In the genomic region with DNA sequence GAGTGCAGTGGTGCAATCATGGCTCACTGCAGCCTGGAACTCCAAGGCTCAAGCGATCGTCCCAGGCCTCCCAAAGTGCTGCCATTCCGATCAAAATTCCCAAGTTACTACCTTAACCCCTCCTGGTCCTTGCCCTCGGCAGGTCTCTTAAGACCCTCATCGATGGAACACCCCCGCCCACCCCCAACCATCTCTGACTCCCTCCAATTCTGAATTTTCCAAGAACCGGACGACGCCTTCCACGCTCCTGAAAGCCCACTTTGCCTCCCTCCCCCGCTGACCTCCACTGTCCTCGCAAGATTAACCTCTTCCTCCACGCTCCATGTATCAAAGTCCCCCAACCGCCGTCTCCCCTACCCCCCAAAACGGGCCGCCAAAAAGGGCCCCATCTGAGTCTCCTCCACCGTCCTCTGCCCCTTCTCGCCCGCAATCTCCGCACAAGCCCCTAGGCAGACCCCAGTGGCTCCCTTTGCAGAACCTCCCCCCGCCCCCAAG, we compare ENCODE assay signal across 7 cellular contexts. TPM values are rescaled to one million over a fixed set of nuclear protein-coding genes. Genes with fewer than 3 reads are reported as not detected.
DNase-seq lines count a peak whose midpoint lies in the region; ATAC-seq and TF ChIP-seq lines count a peak whose summit lies in the region.

No MANE protein-coding gene starts in this region.

- no peaks in the 10 kb centered on the region for H3K27me3 Mint-ChIP-seq in activated T-helper 1 cell treated with anti-CD3 and anti-CD28 coated beads, Interleukin-12 subunit alpha, Interleukin-12 subunit beta, Interleukin-2, Interleukin-4 antibody, amounts not matched to agents 30 ng/mL and 10 ng/mL and 1 ng/mL, durations not matched to agents 14 hours and 24 hours and 36 hours (ENCODE audit: insufficient read depth)
- no peaks in the 10 kb centered on the region for H3K27me3 Mint-ChIP-seq in stimulated activated naive B cell treated with anti-CD40 and anti-IgM and Interleukin-4, amounts not matched to agents 10 μg/mL and 1 μg/mL and 100 μg/mL, for 72 hours

- H3K9ac ChIP-seq in iPS-15b (ENCODE audit: low read depth, low read length), result peak overlapping the region; percentile 81

- no peaks in the 10 kb centered on the region for H3K27me3 ChIP-seq in iPS-15b (ENCODE audit: control insufficient read depth, insufficient read depth, low read length)

- H3K9me3 ChIP-seq in iPS-15b (ENCODE audit: control insufficient read depth, insufficient read depth, low read length), result no peaks in the 10 kb centered on the region

- DNase-seq in HEK293T (ENCODE audit: extremely low spot score) (no peak), NCI-H69 (lab: John Stamatoyannopoulos, UW) (no peak), RPMI8226 (no peak)
- DNase-seq in activated T-helper 1 cell treated with anti-CD3 and anti-CD28 coated beads, Interleukin-12 subunit alpha, Interleukin-12 subunit beta, Interleukin-2, Interleukin-4 antibody, amounts not matched to agents 30 ng/mL and 10 ng/mL and 1 ng/mL, durations not matched to agents 14 hours and 24 hours and 36 hours (ENCODE audit: low spot score), result no peak
- no peak for DNase-seq in stimulated activated naive B cell treated with anti-CD40 and anti-IgM and Interleukin-4, amounts not matched to agents 10 μg/mL and 1 μg/mL and 100 μg/mL, for 72 hours

- H3K4me3 ChIP-seq in iPS-15b (ENCODE audit: low read depth, low read length), result peak overlapping the region; percentile 89

- H3K9me3 Mint-ChIP-seq in activated T-helper 1 cell treated with anti-CD3 and anti-CD28 coated beads, Interleukin-12 subunit alpha, Interleukin-12 subunit beta, Interleukin-2, Interleukin-4 antibody, amounts not matched to agents 30 ng/mL and 10 ng/mL and 1 ng/mL, durations not matched to agents 14 hours and 24 hours and 36 hours, result no peaks in the 10 kb centered on the region
- no peaks in the 10 kb centered on the region for H3K9me3 Mint-ChIP-seq in stimulated activated naive B cell treated with anti-CD40 and anti-IgM and Interleukin-4, amounts not matched to agents 10 μg/mL and 1 μg/mL and 100 μg/mL, for 72 hours

- H3K36me3 Mint-ChIP-seq in activated T-helper 1 cell treated with anti-CD3 and anti-CD28 coated beads, Interleukin-12 subunit alpha, Interleukin-12 subunit beta, Interleukin-2, Interleukin-4 antibody, amounts not matched to agents 30 ng/mL and 10 ng/mL and 1 ng/mL, durations not matched to agents 14 hours and 24 hours and 36 hours (ENCODE audit: low read depth), result peaks cover 11% of the 10 kb centered on the region
- peaks cover 10 to 23% of the 10 kb centered on the region in 2 donors for H3K36me3 Mint-ChIP-seq in stimulated activated naive B cell treated with anti-CD40 and anti-IgM and Interleukin-4, amounts not matched to agents 10 μg/mL and 1 μg/mL and 100 μg/mL, for 72 hours

- POLR2A ChIA-PET in HEK293T (lab: Yijun Ruan, JAX), result interaction anchor here (0.7 to 2.9 kb wide), 5 partner anchors 9 to 208 kb away, joined by 3 to 39 read pairs (median 8); partner anchors contain the start of genes EEF2 and MRPL54

- peaks cover 25% of the 10 kb centered on the region for H3K4me1 Mint-ChIP-seq in activated T-helper 1 cell treated with anti-CD3 and anti-CD28 coated beads, Interleukin-12 subunit alpha, Interleukin-12 subunit beta, Interleukin-2, Interleukin-4 antibody, amounts not matched to agents 30 ng/mL and 10 ng/mL and 1 ng/mL, durations not matched to agents 14 hours and 24 hours and 36 hours (ENCODE audit: low read depth)
- H3K4me1 Mint-ChIP-seq in stimulated activated naive B cell treated with anti-CD40 and anti-IgM and Interleukin-4, amounts not matched to agents 10 μg/mL and 1 μg/mL and 100 μg/mL, for 72 hours, result peaks cover 17 to 39% of the 10 kb centered on the region in 2 donors

- intact Hi-C loops in activated T-helper 1 cell treated with anti-CD3 and anti-CD28 coated beads, Interleukin-12 subunit alpha, Interleukin-12 subunit beta, Interleukin-2, Interleukin-4 antibody, amounts not matched to agents 30 ng/mL and 10 ng/mL and 1 ng/mL, durations not matched to agents 14 hours and 24 hours and 36 hours (cut with micrococcal nuclease), result loop anchor here (5.0 kb wide), 2 partner anchors 208 to 343 kb away; partner anchors contain the start of genes APBA3, CACTIN and MRPL54

- peak overlapping the region; percentile 77 for H3K27ac Mint-ChIP-seq in activated T-helper 1 cell treated with anti-CD3 and anti-CD28 coated beads, Interleukin-12 subunit alpha, Interleukin-12 subunit beta, Interleukin-2, Interleukin-4 antibody, amounts not matched to agents 30 ng/mL and 10 ng/mL and 1 ng/mL, durations not matched to agents 14 hours and 24 hours and 36 hours
- H3K27ac Mint-ChIP-seq in stimulated activated naive B cell treated with anti-CD40 and anti-IgM and Interleukin-4, amounts not matched to agents 10 μg/mL and 1 μg/mL and 100 μg/mL, for 72 hours, result peak overlapping the region; percentile 56

- peak overlapping the region; percentile 91 for H3K4me3 Mint-ChIP-seq in activated T-helper 1 cell treated with anti-CD3 and anti-CD28 coated beads, Interleukin-12 subunit alpha, Interleukin-12 subunit beta, Interleukin-2, Interleukin-4 antibody, amounts not matched to agents 30 ng/mL and 10 ng/mL and 1 ng/mL, durations not matched to agents 14 hours and 24 hours and 36 hours
- peak overlapping the region; percentile 97 to 98 for H3K4me3 Mint-ChIP-seq in stimulated activated naive B cell treated with anti-CD40 and anti-IgM and Interleukin-4, amounts not matched to agents 10 μg/mL and 1 μg/mL and 100 μg/mL, for 72 hours

- CTCF ChIA-PET in HEK293T (lab: Yijun Ruan, JAX), result interaction anchor here (1.2 kb wide), 2 partner anchors 18 to 122 kb away, joined by 3 to 5 read pairs; no protein-coding TSS in a partner anchor

- peaks cover 31% of the 10 kb centered on the region for H3K36me3 ChIP-seq in iPS-15b (ENCODE audit: control insufficient read depth, insufficient read depth, low read length)

- H3K4me1 ChIP-seq in iPS-15b (ENCODE audit: control insufficient read depth, insufficient read depth, low read length), result peaks cover 8% of the 10 kb centered on the region

- peak in 1 of 2 donors; percentile 10 for ATAC-seq in stimulated activated naive B cell treated with anti-CD40 and anti-IgM and Interleukin-4, amounts not matched to agents 10 μg/mL and 1 μg/mL and 100 μg/mL, for 72 hours (replicated peaks)
- no peak for ATAC-seq in GM21423 (IDR thresholded peaks at IDR 0.05; ENCODE audit: unreplicated experiment)

TF ChIP-seq in HEK293T, 16 proteins besides CTCF, POLR2A, EP300 and RAD21:
- TF ChIP-seq L3MBTL2 (conservative IDR thresholded peaks at IDR 0.05), result peak; percentile 38; the same call in 1 of the 2 replicates
- no peak for TF ChIP-seq NFRKB (IDR thresholded peaks at IDR 0.05)

RNA-seq across cellular contexts. Expression of gene DAPK3, which starts 0.5 kb away (rescaled TPM):
- total RNA-seq in activated T-helper 1 cell treated with anti-CD3 and anti-CD28 coated beads, Interleukin-12 subunit alpha, Interleukin-12 subunit beta, Interleukin-2, Interleukin-4 antibody, amounts not matched to agents 30 ng/mL and 10 ng/mL and 1 ng/mL, durations not matched to agents 14 hours and 24 hours and 36 hours, result 47.2 and 47.3 TPM in 2 replicates

RNA-seq across cellular contexts. Expression of gene EEF2, which starts 14.9 kb away (rescaled TPM):
- 2,359 TPM in 2 replicates for total RNA-seq in activated T-helper 1 cell treated with anti-CD3 and anti-CD28 coated beads, Interleukin-12 subunit alpha, Interleukin-12 subunit beta, Interleukin-2, Interleukin-4 antibody, amounts not matched to agents 30 ng/mL and 10 ng/mL and 1 ng/mL, durations not matched to agents 14 hours and 24 hours and 36 hours

RNA-seq across cellular contexts. Expression of gene PIAS4, which starts 37.2 kb away (rescaled TPM):
- 37.6 and 41.0 TPM in 2 replicates for total RNA-seq in activated T-helper 1 cell treated with anti-CD3 and anti-CD28 coated beads, Interleukin-12 subunit alpha, Interleukin-12 subunit beta, Interleukin-2, Interleukin-4 antibody, amounts not matched to agents 30 ng/mL and 10 ng/mL and 1 ng/mL, durations not matched to agents 14 hours and 24 hours and 36 hours

RNA-seq across cellular contexts. Expression of gene NMRK2, which starts 37.5 kb away (rescaled TPM):
- total RNA-seq in activated T-helper 1 cell treated with anti-CD3 and anti-CD28 coated beads, Interleukin-12 subunit alpha, Interleukin-12 subunit beta, Interleukin-2, Interleukin-4 antibody, amounts not matched to agents 30 ng/mL and 10 ng/mL and 1 ng/mL, durations not matched to agents 14 hours and 24 hours and 36 hours, result not detected in 2 replicates
